14 cellular contexts compared by ENCODE assay signal in genomic region chr6:51608932-51609331, GRCh38.
A peak's percentile ranks its signal among the peaks of the same experiment; 100 is the strongest.
DNase-seq lines count a peak whose midpoint lies in the region; ATAC-seq, FAIRE-seq and TF ChIP-seq lines count a peak whose summit lies in the region.
"Had no signal": no experiment of that assay in that cellular context is flagged by ENCODE, and none has a peak within 500 bp of the region (broad histone marks: within the 10 kb centered on the region; RNA-seq: fewer than 3 reads in every experiment).

No MANE protein-coding gene starts in this region.

- no peak for FAIRE-seq in HepG2 (lab: Jason Lieb, UNC)
- FAIRE-seq: H54 had no signal

- no peaks in the 10 kb centered on the region for H3K4me1 ChIP-seq in HepG2 (ENCODE audit: insufficient read depth, low read length)
- H3K4me1 ChIP-seq in right lobe of liver: no peaks in the 10 kb centered on the region
- H3K4me1 ChIP-seq in HAP-1: no peaks in the 10 kb centered on the region
- no peaks in the 10 kb centered on the region for H3K4me1 ChIP-seq in endodermal cell (ENCODE audit: control insufficient read depth, insufficient read depth, low read length)
- H3K4me1 ChIP-seq: BLaER1, Caco-2 had no signal

- 31% methylated on average over 4 of the region's 4 CpGs for WGBS in HepG2 (ENCODE audit: low lambda C conversion rate)
- WGBS in right lobe of liver (ENCODE audit: insufficient coverage, low coverage, low lambda C conversion rate, missing lambda C conversion rate): 97% methylated on average over 4 of the region's 4 CpGs
- 83 to 92% methylated on average over 1 to 4 of the region's 4 CpGs for WGBS in endodermal cell (ENCODE audit: insufficient coverage in 1 of 2, insufficient read length in 1 of 2), 2 experiments

- H3K27ac ChIP-seq in HepG2 (ENCODE audit: extremely low read length, insufficient read depth, low read length) (no peak overlapping the region), right lobe of liver (no peak overlapping the region), endodermal cell (ENCODE audit: low read depth, low read length) (no peak overlapping the region)
- H3K27ac ChIP-seq: 22Rv1, BLaER1 had no signal

- H3K4me2 ChIP-seq in HepG2 (ENCODE audit: low read depth, low read length): no peak overlapping the region
- H3K4me2 ChIP-seq: BLaER1 had no signal

- TF ChIP-seq POLR2A in HepG2 (IDR thresholded peaks at IDR 0.05; ENCODE audit: insufficient read depth in 1 of 2, low read depth in 2 of 2, low read length in 2 of 2) (no peak), right lobe of liver (IDR thresholded peaks at IDR 0.05) (no peak)

- CTCF ChIA-PET in HepG2 (lab: Yijun Ruan, JAX; ENCODE audit: low intra/inter-chr PET ratio, low total read pairs): no interaction called here

- H3K36me3 ChIP-seq in HepG2 (replicated peaks in 1 of 2; ENCODE audit: control insufficient read depth in 1 of 2, insufficient read depth in 2 of 2, low read length in 2 of 2): no peaks in the 10 kb centered on the region
- H3K36me3 ChIP-seq in right lobe of liver: no peaks in the 10 kb centered on the region
- no peaks in the 10 kb centered on the region for H3K36me3 ChIP-seq in HAP-1 (replicated peaks)
- H3K36me3 ChIP-seq in endodermal cell (ENCODE audit: control insufficient read depth, insufficient read depth, low read length): no peaks in the 10 kb centered on the region
- H3K36me3 ChIP-seq: BLaER1 had no signal

- no peaks in the 10 kb centered on the region for H3K9me3 ChIP-seq in HepG2 (ENCODE audit: low read length)
- H3K9me3 ChIP-seq in right lobe of liver: no peaks in the 10 kb centered on the region
- no peaks in the 10 kb centered on the region for H3K9me3 ChIP-seq in HAP-1
- H3K9me3 ChIP-seq in endodermal cell (ENCODE audit: control insufficient read depth, low read length): no peaks in the 10 kb centered on the region
- H3K9me3 ChIP-seq: BLaER1, Caco-2 had no signal

- TF ChIP-seq RAD21 in HepG2 (CRISPR knock-in tag; IDR thresholded peaks at IDR 0.05): no peak

- H4K20me1 ChIP-seq in HepG2 (ENCODE audit: insufficient read depth, low read length): no peaks in the 10 kb centered on the region
- H4K20me1 ChIP-seq: BLaER1 had no signal

- no peaks in the 10 kb centered on the region for H3K36me3 Mint-ChIP-seq in chondrocyte (ENCODE audit: low read depth)
- no peaks in the 10 kb centered on the region for H3K36me3 Mint-ChIP-seq in neural crest cell (ENCODE audit: low read depth)
- H3K36me3 Mint-ChIP-seq in endodermal cell (ENCODE audit: low read depth): no peaks in the 10 kb centered on the region
- H3K36me3 Mint-ChIP-seq: CD8-positive, alpha-beta memory T cell had no signal

- no peak for ATAC-seq in HepG2
- ATAC-seq in right lobe of liver: no peak
- ATAC-seq in HG02678 (IDR thresholded peaks at IDR 0.05; ENCODE audit: unreplicated experiment): no peak

- DNase-seq in HepG2 (ENCODE audit: low spot score) (no peak), right lobe of liver (no peak), chondrocyte (ENCODE audit: low spot score) (no peak), neural crest cell (ENCODE audit: low read depth, low spot score) (no peak), HAP-1 (ENCODE audit: low spot score in 2 of 2) (no peak), endodermal cell (no peak)
- DNase-seq: Caco-2; CD8-positive, alpha-beta memory T cell; DND-41; GDM1 had no signal

- H3K4me3 Mint-ChIP-seq in chondrocyte (ENCODE audit: unreplicated experiment) (no peak overlapping the region), neural crest cell (no peak overlapping the region), endodermal cell (no peak overlapping the region)
- H3K4me3 Mint-ChIP-seq: CD8-positive, alpha-beta memory T cell had no signal

- POLR2A ChIA-PET in HepG2 (lab: Yijun Ruan, JAX): no interaction called here

- no peak overlapping the region for H2AFZ ChIP-seq in HepG2 (ENCODE audit: low read length)

- in situ Hi-C loops in HepG2 (cut with HindIII; ENCODE audit: extremely low pct_ligation_motif_present, low pct_unique_long_range_greater_than_20kb) (no loop called here), HAP-1 (cut with MboI; ENCODE audit: low sequenced_read_pairs) (no loop called here)

- H3K9ac ChIP-seq in HepG2 (ENCODE audit: insufficient read depth, low read depth, low read length): no peak overlapping the region
- no peak overlapping the region for H3K9ac ChIP-seq in endodermal cell (ENCODE audit: extremely low read depth, low read length, poor library complexity, severe bottlenecking)
- H3K9ac ChIP-seq: BLaER1 had no signal

- TF ChIP-seq CTCF in HepG2 (CRISPR knock-in tag; IDR thresholded peaks at IDR 0.05): no peak
- TF ChIP-seq CTCF in right lobe of liver (IDR thresholded peaks at IDR 0.05): no peak
- no peak for TF ChIP-seq CTCF in chondrocyte (IDR thresholded peaks at IDR 0.05)
- no peak for TF ChIP-seq CTCF in neural crest cell (conservative IDR thresholded peaks at IDR 0.05)
- no peak for TF ChIP-seq CTCF in endodermal cell (conservative IDR thresholded peaks at IDR 0.05)

- peaks cover 3% of the 10 kb centered on the region for H3K9me3 Mint-ChIP-seq in chondrocyte (ENCODE audit: low read depth)
- no peaks in the 10 kb centered on the region for H3K9me3 Mint-ChIP-seq in neural crest cell
- no peaks in the 10 kb centered on the region for H3K9me3 Mint-ChIP-seq in endodermal cell

- H3K27ac Mint-ChIP-seq in chondrocyte (ENCODE audit: unreplicated experiment) (peak overlapping the region; percentile 72), neural crest cell (ENCODE audit: unreplicated experiment) (peak overlapping the region; percentile 2), endodermal cell (no peak overlapping the region)
- H3K27ac Mint-ChIP-seq: CD8-positive, alpha-beta memory T cell had no signal

- intact Hi-C loops in HepG2 (cut with micrococcal nuclease; ENCODE audit: unreplicated experiment) (no loop called here), right lobe of liver (cut with DNase I) (no loop called here)

- no peak for TF ChIP-seq EP300 in HepG2 (IDR thresholded peaks at IDR 0.05; ENCODE audit: low read depth in 2 of 2, low read length in 2 of 2)
- no peak for TF ChIP-seq EP300 in HepG2 (CRISPR knock-in tag; IDR thresholded peaks at IDR 0.05; ENCODE audit: borderline replicate concordance)

- H3K27me3 ChIP-seq in HepG2 (ENCODE audit: control insufficient read depth in 1 of 2, insufficient read depth in 2 of 2, low read length in 2 of 2) (no peaks in the 10 kb centered on the region), right lobe of liver (no peaks in the 10 kb centered on the region), HAP-1 (ENCODE audit: low read depth) (no peaks in the 10 kb centered on the region), endodermal cell (ENCODE audit: control insufficient read depth, insufficient read depth, low read length, poor library complexity, severe bottlenecking) (no peaks in the 10 kb centered on the region)
- H3K27me3 ChIP-seq: BLaER1 had no signal

- H3K4me1 Mint-ChIP-seq in chondrocyte (ENCODE audit: low read depth) (peaks cover 27% of the 10 kb centered on the region), neural crest cell (peaks cover 12% of the 10 kb centered on the region), endodermal cell (no peaks in the 10 kb centered on the region)
- H3K4me1 Mint-ChIP-seq: CD8-positive, alpha-beta memory T cell had no signal

- H3K27me3 Mint-ChIP-seq in chondrocyte (ENCODE audit: low read depth) (no peaks in the 10 kb centered on the region), neural crest cell (ENCODE audit: low read depth) (no peaks in the 10 kb centered on the region), endodermal cell (ENCODE audit: insufficient read depth) (no peaks in the 10 kb centered on the region)
- H3K27me3 Mint-ChIP-seq: CD8-positive, alpha-beta memory T cell had no signal

- no TSS peak for BruUV-seq in HepG2 (replicated peaks; lab: Mats Ljungman, UMichigan)

- no peak overlapping the region for H3K4me3 ChIP-seq in HepG2 (replicated peaks in 1 of 3; ENCODE audit: insufficient read depth in 1 of 3, low read depth in 2 of 3, low read length in 3 of 3)
- no peak overlapping the region for H3K4me3 ChIP-seq in right lobe of liver
- H3K4me3 ChIP-seq in HAP-1: no peak overlapping the region
- H3K4me3 ChIP-seq in endodermal cell (ENCODE audit: low read length): no peak overlapping the region
- H3K4me3 ChIP-seq: BLaER1 had no signal

- no peaks in the 10 kb centered on the region for H3K79me2 ChIP-seq in HepG2 (ENCODE audit: insufficient read depth, low read length)

TF ChIP-seq in HepG2, 621 proteins besides CTCF, POLR2A, EP300 and RAD21:
- no peak for TF ChIP-seq PBX2 (CRISPR knock-in tag; IDR thresholded peaks at IDR 0.05)
- no peak for TF ChIP-seq IKZF1 (IDR thresholded peaks at IDR 0.05)
- peak; percentile 31 for TF ChIP-seq HNRNPK (IDR thresholded peaks at IDR 0.05; ENCODE audit: low read depth, low read length, poor library complexity, severe bottlenecking)
